ENCODE assay signal across 23 cellular contexts in genomic region chr11:45262900-45263299, GRCh38. TPM values are rescaled to one million over a fixed set of nuclear protein-coding genes. Genes with fewer than 3 reads are reported as not detected.
DNase-seq lines count a peak whose midpoint lies in the region; ATAC-seq and TF ChIP-seq lines count a peak whose summit lies in the region.
"Had no signal": no experiment of that assay in that cellular context is flagged by ENCODE, and none has a peak within 500 bp of the region (broad histone marks: within the 10 kb centered on the region; RNA-seq: fewer than 3 reads in every experiment).

No MANE protein-coding gene starts in this region.

- H3K27me3 Mint-ChIP-seq in MCF 10A (ENCODE audit: insufficient read depth, unreplicated experiment) = peaks cover 2% of the 10 kb centered on the region

- CTCF ChIA-PET in MCF 10A (lab: Yijun Ruan, JAX) = no interaction called here

- BruUV-seq in MCF 10A (replicated peaks; lab: Mats Ljungman, UMichigan) = no TSS peak

- POLR2A ChIA-PET in MCF 10A (lab: Yijun Ruan, JAX) = interaction anchor here (0.6 kb wide), 1 partner anchor 120 kb away, joined by 3 read pairs; no protein-coding TSS in a partner anchor

- no peaks in the 10 kb centered on the region for H3K9me3 Mint-ChIP-seq in MCF 10A (ENCODE audit: unreplicated experiment)
- H3K9me3 Mint-ChIP-seq: activated CD4-positive, alpha-beta memory T cell treated with anti-CD3 and anti-CD28 coated beads, Interleukin-2, amount 10 ng/mL, durations not matched to agents 7 days and 5 days; activated naive CD4-positive, alpha-beta T cell treated with anti-CD3 and anti-CD28 coated beads for 36 hours; activated T-cell treated with anti-CD3 and anti-CD28 coated beads, Interleukin-2, amount 50 U/mL, for 24 hours; CD8-positive, alpha-beta memory T cell; nephron had no signal

- H3K36me3 Mint-ChIP-seq in MCF 10A (ENCODE audit: insufficient read depth, unreplicated experiment) = no peaks in the 10 kb centered on the region
- H3K36me3 Mint-ChIP-seq: CD8-positive, alpha-beta memory T cell had no signal

- no peak overlapping the region for H3K27ac Mint-ChIP-seq in MCF 10A (ENCODE audit: low read depth, unreplicated experiment)
- H3K27ac Mint-ChIP-seq: activated CD4-positive, alpha-beta memory T cell treated with anti-CD3 and anti-CD28 coated beads, Interleukin-2, amount 10 ng/mL, durations not matched to agents 7 days and 5 days; activated naive CD4-positive, alpha-beta T cell treated with anti-CD3 and anti-CD28 coated beads for 36 hours; activated T-cell treated with anti-CD3 and anti-CD28 coated beads, Interleukin-2, amount 50 U/mL, for 24 hours; CD8-positive, alpha-beta memory T cell; nephron had no signal

- DNase-seq in DMS 273 (lab: John Stamatoyannopoulos, UW; ENCODE audit: unreplicated experiment) = peak; percentile 87
- peak; percentile 76 for DNase-seq in NCI-H1105 treated with DMSO at 0.1 percent for 48 hours (lab: John Stamatoyannopoulos, UW)
- peak; percentile 86 to 92 for DNase-seq in NCI-H524 (lab: John Stamatoyannopoulos, UW)
- peak; percentile 26 to 38 for DNase-seq in left colon
- DNase-seq in left lobe of liver (ENCODE audit: low spot score) = no peak
- no peak for DNase-seq in MCF 10A (ENCODE audit: unreplicated experiment)
- DNase-seq: activated CD4-positive, alpha-beta memory T cell treated with anti-CD3 and anti-CD28 coated beads, Interleukin-2, amount 10 ng/mL, durations not matched to agents 7 days and 5 days; activated naive CD4-positive, alpha-beta T cell treated with anti-CD3 and anti-CD28 coated beads for 36 hours; activated T-cell treated with anti-CD3 and anti-CD28 coated beads, Interleukin-2, amount 50 U/mL, for 24 hours; CD8-positive, alpha-beta memory T cell; GF-D8; mesendoderm; NCI-H1930; OCI-M1; spleen; T-helper 2 cell had no signal

- peaks cover 26% of the 10 kb centered on the region for H3K4me1 Mint-ChIP-seq in MCF 10A (ENCODE audit: insufficient read depth, unreplicated experiment)
- H3K4me1 Mint-ChIP-seq: activated CD4-positive, alpha-beta memory T cell treated with anti-CD3 and anti-CD28 coated beads, Interleukin-2, amount 10 ng/mL, durations not matched to agents 7 days and 5 days; CD8-positive, alpha-beta memory T cell had no signal

- intact Hi-C loops in left colon (cut with DNase I, micrococcal nuclease) (no loop called here), MCF 10A (cut with micrococcal nuclease) (no loop called here)

- TF ChIP-seq CTCF in MCF 10A (IDR thresholded peaks at IDR 0.05; ENCODE audit: unreplicated experiment) = no peak

- no peak for ATAC-seq in left colon
- ATAC-seq in GM19023 (IDR thresholded peaks at IDR 0.05; ENCODE audit: unreplicated experiment) = no peak
- no peak for ATAC-seq in left lobe of liver
- ATAC-seq in HG02610 (IDR thresholded peaks at IDR 0.05; ENCODE audit: unreplicated experiment) = no peak
- ATAC-seq: GM12878 had no signal

- H3K4me3 Mint-ChIP-seq in MCF 10A (ENCODE audit: unreplicated experiment) = no peak overlapping the region
- H3K4me3 Mint-ChIP-seq: activated CD4-positive, alpha-beta memory T cell treated with anti-CD3 and anti-CD28 coated beads, Interleukin-2, amount 10 ng/mL, durations not matched to agents 7 days and 5 days; activated naive CD4-positive, alpha-beta T cell treated with anti-CD3 and anti-CD28 coated beads for 36 hours; activated T-cell treated with anti-CD3 and anti-CD28 coated beads, Interleukin-2, amount 50 U/mL, for 24 hours; CD8-positive, alpha-beta memory T cell; nephron had no signal

RNA-seq across cellular contexts. Expression of gene SYT13, which starts 23.2 kb away (rescaled TPM):
- 10 to 100 TPM; 22.4 to 23.0 TPM for total RNA-seq in left colon
- 0.50 TPM for total RNA-seq in left lobe of liver
- not detected in 2 replicates for total RNA-seq in MCF 10A (2022)
- total RNA-seq: activated CD4-positive, alpha-beta memory T cell treated with anti-CD3 and anti-CD28 coated beads, Interleukin-2, amount 10 ng/mL, durations not matched to agents 7 days and 5 days; activated naive CD4-positive, alpha-beta T cell treated with anti-CD3 and anti-CD28 coated beads for 36 hours; CD8-positive, alpha-beta memory T cell; GM12878; LHCN-M2; pulmonary artery endothelial cell; SJSA1 had no signal

Comparison
In these comparisons a context has a peak if more than half of its experiments do, and no peak if none do; other contexts are left out.
1. DNase-seq: peak in DMS 273 (single experiment), NCI-H1105 treated with DMSO at 0.1 percent for 48 hours (single experiment), NCI-H524 (2 of 2) and left colon (2 of 2); none in left lobe of liver (single experiment) and MCF 10A (single experiment).
2. RNA of gene SYT13, which starts 23.2 kb away (total RNA-seq): 22.4 to 23.0 TPM in left colon; 0.50 TPM in left lobe of liver (single experiment) and not detected in MCF 10A; every median in the first group is over 10 times any median in the second.